In the genomic region with DNA sequence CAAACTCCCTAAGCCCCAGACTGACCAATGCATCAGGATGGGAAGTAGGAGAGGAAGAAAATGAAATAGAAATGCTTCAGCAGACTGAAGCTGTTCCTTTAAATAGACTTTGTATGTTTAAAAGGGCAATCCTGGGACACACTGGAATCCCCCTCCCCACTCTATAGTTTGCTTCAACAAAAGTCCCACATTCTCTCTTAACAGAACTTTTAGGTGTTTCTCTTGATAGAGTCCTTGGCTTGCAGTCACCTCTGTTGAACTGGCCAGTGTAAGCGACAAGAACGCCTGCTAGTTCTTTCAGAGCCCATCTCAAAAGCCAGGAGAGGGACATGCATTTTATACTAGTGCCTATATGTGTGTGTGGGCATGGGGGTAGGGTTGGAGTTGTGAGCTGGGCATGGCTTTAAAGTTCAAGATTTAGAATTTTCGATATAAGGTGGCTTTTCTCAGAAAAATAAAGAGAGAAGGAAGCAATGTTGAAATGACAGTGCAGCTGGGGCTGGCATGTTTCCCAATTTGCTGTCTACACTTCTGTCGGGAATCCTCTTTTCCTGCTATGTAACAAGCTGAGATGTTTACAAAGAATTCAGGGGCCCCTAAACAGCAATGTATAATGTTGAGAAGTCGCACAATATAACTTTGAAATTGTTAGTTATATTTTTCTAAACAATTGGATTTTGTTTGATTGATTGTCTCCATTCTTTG, we compare ENCODE assay signal across 1 cellular context.
TF ChIP-seq lines count a peak whose summit lies in the region.

No MANE protein-coding gene starts in this region.

TF ChIP-seq in GM23338, 12 proteins besides CTCF, POLR2A, EP300 and RAD21 (continued from another document):
- TF ChIP-seq, protein P1, sequence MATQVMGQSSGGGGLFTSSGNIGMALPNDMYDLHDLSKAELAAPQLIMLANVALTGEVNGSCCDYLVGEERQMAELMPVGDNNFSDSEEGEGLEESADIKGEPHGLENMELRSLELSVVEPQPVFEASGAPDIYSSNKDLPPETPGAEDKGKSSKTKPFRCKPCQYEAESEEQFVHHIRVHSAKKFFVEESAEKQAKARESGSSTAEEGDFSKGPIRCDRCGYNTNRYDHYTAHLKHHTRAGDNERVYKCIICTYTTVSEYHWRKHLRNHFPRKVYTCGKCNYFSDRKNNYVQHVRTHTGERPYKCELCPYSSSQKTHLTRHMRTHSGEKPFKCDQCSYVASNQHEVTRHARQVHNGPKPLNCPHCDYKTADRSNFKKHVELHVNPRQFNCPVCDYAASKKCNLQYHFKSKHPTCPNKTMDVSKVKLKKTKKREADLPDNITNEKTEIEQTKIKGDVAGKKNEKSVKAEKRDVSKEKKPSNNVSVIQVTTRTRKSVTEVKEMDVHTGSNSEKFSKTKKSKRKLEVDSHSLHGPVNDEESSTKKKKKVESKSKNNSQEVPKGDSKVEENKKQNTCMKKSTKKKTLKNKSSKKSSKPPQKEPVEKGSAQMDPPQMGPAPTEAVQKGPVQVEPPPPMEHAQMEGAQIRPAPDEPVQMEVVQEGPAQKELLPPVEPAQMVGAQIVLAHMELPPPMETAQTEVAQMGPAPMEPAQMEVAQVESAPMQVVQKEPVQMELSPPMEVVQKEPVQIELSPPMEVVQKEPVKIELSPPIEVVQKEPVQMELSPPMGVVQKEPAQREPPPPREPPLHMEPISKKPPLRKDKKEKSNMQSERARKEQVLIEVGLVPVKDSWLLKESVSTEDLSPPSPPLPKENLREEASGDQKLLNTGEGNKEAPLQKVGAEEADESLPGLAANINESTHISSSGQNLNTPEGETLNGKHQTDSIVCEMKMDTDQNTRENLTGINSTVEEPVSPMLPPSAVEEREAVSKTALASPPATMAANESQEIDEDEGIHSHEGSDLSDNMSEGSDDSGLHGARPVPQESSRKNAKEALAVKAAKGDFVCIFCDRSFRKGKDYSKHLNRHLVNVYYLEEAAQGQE (IDR thresholded peaks at IDR 0.05; ENCODE audit: unreplicated experiment), result no peak
- TF ChIP-seq ZNF114 (CRISPR knock-in tag; IDR thresholded peaks at IDR 0.05), result no peak
